Comparison of ENCODE assay signal across 1 cellular context in genomic region chr12:53093777-53094393, GRCh38.
TF ChIP-seq lines count a peak whose summit lies in the region.

No MANE protein-coding gene starts in this region.

TF ChIP-seq in IMR-90, 13 proteins besides CTCF, POLR2A, EP300 and RAD21:
- TF ChIP-seq FOS (IDR thresholded peaks at IDR 0.05; ENCODE audit: low read depth, low read length), result no peak
- TF ChIP-seq MXI1 (IDR thresholded peaks at IDR 0.05; ENCODE audit: borderline replicate concordance, low read depth, low read length), result no peak
- no peak for TF ChIP-seq USF2 (IDR thresholded peaks at IDR 0.05; ENCODE audit: low read depth, low read length)
- TF ChIP-seq MAFK (IDR thresholded peaks at IDR 0.05; ENCODE audit: low read depth, low read length), result no peak
- TF ChIP-seq BHLHE40 (IDR thresholded peaks at IDR 0.05; ENCODE audit: low read depth, low read length), result no peak
- no peak for TF ChIP-seq ELK1 (IDR thresholded peaks at IDR 0.05; ENCODE audit: borderline replicate concordance, low read depth, low read length)
- no peak for TF ChIP-seq RFX5 (IDR thresholded peaks at IDR 0.05; ENCODE audit: low read depth, low read length)
- TF ChIP-seq MAZ (IDR thresholded peaks at IDR 0.05; ENCODE audit: borderline replicate concordance, low read depth, low read length), result no peak
- no peak for TF ChIP-seq CEBPB (IDR thresholded peaks at IDR 0.05; ENCODE audit: low read depth, low read length)
- no peak for TF ChIP-seq SMC3 (IDR thresholded peaks at IDR 0.05; ENCODE audit: low read depth, low read length)
- TF ChIP-seq RCOR1 (IDR thresholded peaks at IDR 0.05; ENCODE audit: insufficient replicate concordance, low read length), result no peak
- no peak for TF ChIP-seq CHD1 (IDR thresholded peaks at IDR 0.05; ENCODE audit: low read depth, low read length)
- no peak for TF ChIP-seq NFE2L2 (IDR thresholded peaks at IDR 0.05; ENCODE audit: low read depth, low read length)
